In genomic region chr4:37023504-37023903, GRCh38 we compare ENCODE assay signal across 36 cellular contexts.
"Had no signal": no experiment of that assay in that cellular context is flagged by ENCODE, and none has a peak within 500 bp of the region (broad histone marks: within the 10 kb centered on the region; RNA-seq: fewer than 3 reads in every experiment).

No MANE protein-coding gene starts in this region.

- ATAC-seq: activated CD8-positive, alpha-beta T cell treated with anti-CD3 and anti-CD28 coated beads for 36 hours; activated T-helper 17 cell treated with anti-CD3 and anti-CD28 coated beads, Interleukin-2, amount 50 U/mL, for 72 hours; Right ventricle myocardium inferior; SK-N-SH treated with all-trans-retinoic acid at 6 μM for 48 hours had no signal

- DNase-seq: activated B cell treated with CpG ODN at 0.5 μM for 24 hours; activated CD4-positive, alpha-beta T cell treated with anti-CD3 and anti-CD28 coated beads for 48 hours; activated CD4-positive, CD25-positive, alpha-beta regulatory T cell treated with anti-CD3 and anti-CD28 coated beads, Interleukin-2, amount 50 U/mL, for 72 hours; activated CD8-positive, alpha-beta T cell treated with anti-CD3 and anti-CD28 coated beads for 36 hours; activated effector memory CD4-positive, alpha-beta T cell treated with anti-CD3 and anti-CD28 coated beads, Interleukin-2, amount 50 U/mL, for 16 hours; activated naive CD4-positive, alpha-beta T cell; activated naive CD4-positive, alpha-beta T cell treated with anti-CD3 and anti-CD28 coated beads, Interleukin-2, amount 50 U/mL, for 16 hours; activated naive CD8-positive, alpha-beta T cell treated with anti-CD3 and anti-CD28 coated beads for 36 hours; activated T-cell treated with anti-CD3 and anti-CD28 coated beads, Interleukin-2, amount 50 U/mL, for 1 hour; activated T-cell treated with anti-CD3 and anti-CD28 coated beads, Interleukin-2, amount 50 U/mL, for 72 hours; amniotic stem cell; aorta; brain microvascular endothelial cell; central memory CD4-positive, alpha-beta T cell; MM.1S; NCI-H1092 treated with DMSO at 0.1 percent for 48 hours; NCI-H1417; NCI-H146; NCI-H187; NCI-H2029 treated with DMSO at 0.1 percent for 48 hours; NCI-H2107; NCI-H345; NCI-H526 treated with DMSO at 0.1 percent for 48 hours; PC-9; SIG-M5; SW 1271; T-helper 1 cell; T-helper 2 cell; T-helper 9 cell had no signal

- H3K4me1 Mint-ChIP-seq: activated B cell treated with CpG ODN at 0.5 μM for 24 hours; activated naive CD8-positive, alpha-beta T cell treated with anti-CD3 and anti-CD28 coated beads for 36 hours; activated T-helper 17 cell treated with anti-CD3 and anti-CD28 coated beads, Interleukin-2, amount 50 U/mL, for 72 hours had no signal

- H3K4me3 ChIP-seq: PC-9 had no signal

- H3K4me2 ChIP-seq: PC-9 had no signal

- H3K9me3 Mint-ChIP-seq: activated B cell treated with CpG ODN at 0.5 μM for 24 hours; activated CD8-positive, alpha-beta T cell treated with anti-CD3 and anti-CD28 coated beads for 36 hours; activated naive CD8-positive, alpha-beta T cell treated with anti-CD3 and anti-CD28 coated beads for 36 hours had no signal

- H3K27me3 Mint-ChIP-seq: activated B cell treated with CpG ODN at 0.5 μM for 24 hours; activated CD8-positive, alpha-beta T cell treated with anti-CD3 and anti-CD28 coated beads for 36 hours; activated naive CD8-positive, alpha-beta T cell treated with anti-CD3 and anti-CD28 coated beads for 36 hours; activated T-helper 17 cell treated with anti-CD3 and anti-CD28 coated beads, Interleukin-2, amount 50 U/mL, for 72 hours had no signal

- H3K27me3 ChIP-seq: brain microvascular endothelial cell had no signal

- H3K4me3 Mint-ChIP-seq: activated B cell treated with CpG ODN at 0.5 μM for 24 hours; activated CD8-positive, alpha-beta T cell treated with anti-CD3 and anti-CD28 coated beads for 36 hours; activated naive CD8-positive, alpha-beta T cell treated with anti-CD3 and anti-CD28 coated beads for 36 hours; activated T-cell treated with anti-CD3 and anti-CD28 coated beads, Interleukin-2, amount 50 U/mL, for 72 hours; activated T-helper 17 cell treated with anti-CD3 and anti-CD28 coated beads, Interleukin-2, amount 50 U/mL, for 72 hours had no signal

- H2AFZ ChIP-seq: PC-9 had no signal

- FAIRE-seq: colon, RCC 7860 had no signal

- H3K36me3 ChIP-seq: brain microvascular endothelial cell had no signal

- H3K36me3 Mint-ChIP-seq: activated naive CD8-positive, alpha-beta T cell treated with anti-CD3 and anti-CD28 coated beads for 36 hours had no signal

- H3K27ac Mint-ChIP-seq: activated B cell treated with CpG ODN at 0.5 μM for 24 hours; activated CD8-positive, alpha-beta T cell treated with anti-CD3 and anti-CD28 coated beads for 36 hours; activated naive CD8-positive, alpha-beta T cell treated with anti-CD3 and anti-CD28 coated beads for 36 hours; activated T-cell treated with anti-CD3 and anti-CD28 coated beads, Interleukin-2, amount 50 U/mL, for 72 hours; activated T-helper 17 cell treated with anti-CD3 and anti-CD28 coated beads, Interleukin-2, amount 50 U/mL, for 72 hours had no signal

- H3K27ac ChIP-seq: brain microvascular endothelial cell, PC-9, RWPE1, VCaP had no signal
